Comparison of ENCODE assay signal across 8 cellular contexts in genomic region chr2:134258684-134259408, GRCh38. TPM values are rescaled to one million over a fixed set of nuclear protein-coding genes. Genes with fewer than 3 reads are reported as not detected.
A peak's percentile ranks its signal among the peaks of the same experiment; 100 is the strongest.
DNase-seq lines count a peak whose midpoint lies in the region; ATAC-seq and TF ChIP-seq lines count a peak whose summit lies in the region.

No MANE protein-coding gene starts in this region.

- no peak overlapping the region for H3K4me3 ChIP-seq in GM12865 (ENCODE audit: low read depth, low read length)

- ATAC-seq in HG03378 (IDR thresholded peaks at IDR 0.05; ENCODE audit: unreplicated experiment) (peak; percentile 39), HG02885 (IDR thresholded peaks at IDR 0.05; ENCODE audit: poor library complexity, unreplicated experiment) (no peak), foreskin keratinocyte (no peak)

- no peaks in the 10 kb centered on the region for H3K4me1 ChIP-seq in foreskin keratinocyte

- TF ChIP-seq CTCF in GM12865 (IDR thresholded peaks at IDR 0.05; ENCODE audit: insufficient read depth, low read depth, low read length, missing control alignments) (no peak), nephron (IDR thresholded peaks at IDR 0.05; ENCODE audit: unreplicated experiment in 3 of 3) (no peak), foreskin keratinocyte (conservative IDR thresholded peaks at IDR 0.05) (no peak)

- H3K4me3 Mint-ChIP-seq in nephron, result no peak overlapping the region

- DNase-seq in GM12865 (ENCODE audit: low read depth), result peak; percentile 79
- DNase-seq in activated T-helper 1 cell treated with Interleukin-2 at 50 U/mL for 16 hours (ENCODE audit: low read depth), result peak; percentile 41
- DNase-seq in foreskin keratinocyte, result no peak
- no peak for DNase-seq in NCI-H226
- DNase-seq in SIG-M5 (lab: John Stamatoyannopoulos, UW), result no peak

- peaks cover 3% of the 10 kb centered on the region for H3K27me3 Mint-ChIP-seq in nephron (ENCODE audit: low read depth)

- H3K36me3 Mint-ChIP-seq in nephron (ENCODE audit: low read depth), result peaks cover 7% of the 10 kb centered on the region

- no peaks in the 10 kb centered on the region for H3K9me3 Mint-ChIP-seq in nephron

- peaks cover 41% of the 10 kb centered on the region for H3K4me1 Mint-ChIP-seq in nephron

- peak overlapping the region; percentile 43 to 90 (median 85) for H3K27ac Mint-ChIP-seq in nephron

- H3K27ac ChIP-seq in foreskin keratinocyte, result no peak overlapping the region

- H3K27me3 ChIP-seq in foreskin keratinocyte, result no peaks in the 10 kb centered on the region

RNA-seq across cellular contexts. Expression of gene MGAT5, which starts 5.0 kb away (rescaled TPM):
- 60.2 and 83.1 TPM in 2 replicates for total RNA-seq in foreskin keratinocyte
- polyA plus RNA-seq in foreskin keratinocyte, result 11.9 and 14.6 TPM in 2 replicates

Comparison
In these comparisons a context has a peak if more than half of its experiments do, and no peak if none do; other contexts are left out.
1. DNase-seq: peak in GM12865 (single experiment) and activated T-helper 1 cell treated with Interleukin-2 at 50 U/mL for 16 hours (single experiment); none in foreskin keratinocyte (0 of 2), NCI-H226 (single experiment) and SIG-M5 (single experiment).